ENCODE assay signal across 10 cellular contexts in the genomic region with DNA sequence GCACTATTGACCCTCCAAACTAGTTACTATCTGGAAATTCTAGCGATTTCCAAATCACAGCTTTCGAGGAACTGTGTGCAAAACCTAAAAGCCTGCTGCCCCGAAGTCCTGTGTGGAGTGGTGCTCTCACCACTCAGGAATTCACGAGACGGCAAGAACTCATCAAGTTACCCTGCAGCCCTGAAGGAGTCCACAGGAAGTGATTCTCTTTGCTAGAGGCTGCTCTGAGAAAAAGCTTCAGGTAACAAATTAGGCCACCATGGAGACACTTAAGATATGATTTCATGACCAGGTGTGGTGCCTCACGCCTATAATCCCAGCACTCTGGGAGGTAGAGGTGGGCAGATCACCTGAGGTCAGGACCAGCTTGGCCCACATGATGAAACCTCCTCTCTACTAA. TPM values are rescaled to one million over a fixed set of nuclear protein-coding genes. Genes with fewer than 3 reads are reported as not detected.
DNase-seq lines count a peak whose midpoint lies in the region; ATAC-seq lines count a peak whose summit lies in the region.
"Had no signal": no experiment of that assay in that cellular context is flagged by ENCODE, and none has a peak within 500 bp of the region (broad histone marks: within the 10 kb centered on the region; RNA-seq: fewer than 3 reads in every experiment).

No MANE protein-coding gene starts in this region.

- DNase-seq in activated naive CD4-positive, alpha-beta T cell treated with anti-CD3 and anti-CD28 coated beads for 36 hours: no peak
- DNase-seq in adipocyte (ENCODE audit: low read depth) (peak; percentile 72), glomerular visceral epithelial cell (ENCODE audit: extremely low spot score) (peak; percentile 75), T-helper 9 cell (no peak), NCI-H748 treated with DMSO at 0.1 percent for 48 hours (lab: John Stamatoyannopoulos, UW) (no peak)
- no peak for DNase-seq in stimulated activated naive CD8-positive, alpha-beta T cell treated with anti-CD3 and anti-CD28 coated beads, Interleukin-15, Interleukin-2, amounts not matched to agents 100 U/mL and 50 U/mL, for 24 hours
- DNase-seq: NCI-H2107, uterus had no signal

- peaks cover 92% of the 10 kb centered on the region for H3K4me1 Mint-ChIP-seq in activated naive CD4-positive, alpha-beta T cell treated with anti-CD3 and anti-CD28 coated beads, Interleukin-2, amount 50 U/mL, for 24 hours
- peaks cover 89% of the 10 kb centered on the region for H3K4me1 Mint-ChIP-seq in activated naive CD4-positive, alpha-beta T cell treated with anti-CD3 and anti-CD28 coated beads for 36 hours (ENCODE audit: low read depth)

- intact Hi-C loops in activated naive CD4-positive, alpha-beta T cell treated with anti-CD3 and anti-CD28 coated beads for 36 hours (cut with micrococcal nuclease): no loop called here

- H3K9ac ChIP-seq in adipocyte (ENCODE audit: low read length): no peak overlapping the region

- H3K27me3 ChIP-seq in adipocyte (replicated peaks; ENCODE audit: control insufficient read depth, insufficient read depth, low read length): no peaks in the 10 kb centered on the region
- no peaks in the 10 kb centered on the region for H3K27me3 ChIP-seq in thymus (ENCODE audit: control insufficient read depth, insufficient read depth)
- H3K27me3 ChIP-seq: uterus had no signal

- H3K9me3 ChIP-seq in adipocyte (ENCODE audit: control insufficient read depth, low read length) (no peaks in the 10 kb centered on the region), thymus (ENCODE audit: control insufficient read depth) (no peaks in the 10 kb centered on the region)
- H3K9me3 ChIP-seq: uterus had no signal

- H3K36me3 ChIP-seq in adipocyte (ENCODE audit: control insufficient read depth, insufficient read depth, low read length, severe bottlenecking) (no peaks in the 10 kb centered on the region), thymus (ENCODE audit: control insufficient read depth, insufficient read depth) (peaks cover 10% of the 10 kb centered on the region)
- H3K36me3 ChIP-seq: uterus had no signal

- no peak for ATAC-seq in stimulated activated naive CD8-positive, alpha-beta T cell treated with anti-CD3 and anti-CD28 coated beads, Interleukin-15, Interleukin-2, amounts not matched to agents 100 U/mL and 50 U/mL, for 24 hours

- CTCF ChIA-PET in activated naive CD4-positive, alpha-beta T cell treated with anti-CD3 and anti-CD28 coated beads for 36 hours (lab: Charles Lee): no interaction called here

- H3K27me3 Mint-ChIP-seq in activated naive CD4-positive, alpha-beta T cell treated with anti-CD3 and anti-CD28 coated beads, Interleukin-2, amount 50 U/mL, for 24 hours: no peaks in the 10 kb centered on the region
- no peaks in the 10 kb centered on the region for H3K27me3 Mint-ChIP-seq in activated naive CD4-positive, alpha-beta T cell treated with anti-CD3 and anti-CD28 coated beads for 36 hours (ENCODE audit: low read depth)

- H3K4me1 ChIP-seq in adipocyte (ENCODE audit: control insufficient read depth, insufficient read depth, low read length) (peaks cover 56% of the 10 kb centered on the region), thymus (ENCODE audit: control insufficient read depth, insufficient read depth, low read length) (peaks cover 11% of the 10 kb centered on the region)

- H3K27ac Mint-ChIP-seq in activated naive CD4-positive, alpha-beta T cell treated with anti-CD3 and anti-CD28 coated beads, Interleukin-2, amount 50 U/mL, for 24 hours: no peak overlapping the region
- H3K27ac Mint-ChIP-seq in activated naive CD4-positive, alpha-beta T cell treated with anti-CD3 and anti-CD28 coated beads for 36 hours: no peak overlapping the region

- peaks cover 3% of the 10 kb centered on the region for H3K36me3 Mint-ChIP-seq in activated naive CD4-positive, alpha-beta T cell treated with anti-CD3 and anti-CD28 coated beads, Interleukin-2, amount 50 U/mL, for 24 hours
- H3K36me3 Mint-ChIP-seq in activated naive CD4-positive, alpha-beta T cell treated with anti-CD3 and anti-CD28 coated beads for 36 hours (ENCODE audit: low read depth): peaks cover 22% of the 10 kb centered on the region

- H3K27ac ChIP-seq in thymus (ENCODE audit: low read depth): peak overlapping the region; percentile 36
- H3K27ac ChIP-seq: uterus had no signal

- H3K4me3 ChIP-seq in adipocyte (ENCODE audit: low read length): no peak overlapping the region
- H3K4me3 ChIP-seq in thymus (ENCODE audit: low read length): no peak overlapping the region
- H3K4me3 ChIP-seq: uterus had no signal

- 89% methylated on average over 6 of the region's 6 CpGs for WGBS in thymus

- peak overlapping the region; percentile 55 for H3K4me3 Mint-ChIP-seq in activated naive CD4-positive, alpha-beta T cell treated with anti-CD3 and anti-CD28 coated beads, Interleukin-2, amount 50 U/mL, for 24 hours
- no peak overlapping the region for H3K4me3 Mint-ChIP-seq in activated naive CD4-positive, alpha-beta T cell treated with anti-CD3 and anti-CD28 coated beads for 36 hours

- H3K9me3 Mint-ChIP-seq in activated naive CD4-positive, alpha-beta T cell treated with anti-CD3 and anti-CD28 coated beads, Interleukin-2, amount 50 U/mL, for 24 hours: no peaks in the 10 kb centered on the region
- H3K9me3 Mint-ChIP-seq in activated naive CD4-positive, alpha-beta T cell treated with anti-CD3 and anti-CD28 coated beads for 36 hours: no peaks in the 10 kb centered on the region

RNA-seq across cellular contexts. Expression of gene ANKRD11, which starts 19.1 kb away (rescaled TPM):
- 100 to 1,000 TPM; 174 to 177 TPM for total RNA-seq in activated naive CD4-positive, alpha-beta T cell treated with anti-CD3 and anti-CD28 coated beads for 36 hours
- 79.5 TPM for polyA plus RNA-seq in thymus

RNA-seq across cellular contexts. Expression of gene SPG7, which starts 37.0 kb away (rescaled TPM):
- 10 to 100 TPM; 62.4 to 67.7 TPM for total RNA-seq in activated naive CD4-positive, alpha-beta T cell treated with anti-CD3 and anti-CD28 coated beads for 36 hours
- polyA plus RNA-seq in thymus: 164 TPM

Comparison
In these comparisons a context has a peak if more than half of its experiments do, and no peak if none do; other contexts are left out.
1. DNase-seq: peak in adipocyte (single experiment) and glomerular visceral epithelial cell (single experiment); none in activated naive CD4-positive, alpha-beta T cell treated with anti-CD3 and anti-CD28 coated beads for 36 hours (single experiment), T-helper 9 cell (single experiment), NCI-H748 treated with DMSO at 0.1 percent for 48 hours (single experiment) and stimulated activated naive CD8-positive, alpha-beta T cell treated with anti-CD3 and anti-CD28 coated beads, Interleukin-15, Interleukin-2, amounts not matched to agents 100 U/mL and 50 U/mL, for 24 hours (single experiment).